16 cellular contexts compared by ENCODE assay signal in the genomic region with DNA sequence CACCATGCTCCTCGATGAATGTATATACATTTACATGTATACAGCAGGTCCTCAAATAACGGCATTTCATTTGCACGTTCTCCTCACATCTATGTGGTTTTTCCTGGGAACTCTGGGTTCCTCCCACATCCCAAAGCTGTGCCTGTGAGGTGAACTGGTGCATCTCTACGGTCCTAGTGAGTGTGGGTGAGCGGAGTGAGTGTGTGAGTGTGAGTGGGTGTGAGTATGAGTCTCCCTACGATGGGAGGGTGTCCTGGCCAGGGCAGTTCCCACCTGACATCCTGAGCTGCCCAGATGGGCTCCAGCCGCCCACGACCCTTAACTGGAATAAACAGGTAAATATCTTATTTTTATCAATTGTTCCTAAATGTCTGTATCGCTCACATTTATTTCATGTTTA. TPM values are rescaled to one million over a fixed set of nuclear protein-coding genes. Genes with fewer than 3 reads are reported as not detected.
DNase-seq lines count a peak whose midpoint lies in the region; ATAC-seq lines count a peak whose summit lies in the region.
"Had no signal": no experiment of that assay in that cellular context is flagged by ENCODE, and none has a peak within 500 bp of the region (broad histone marks: within the 10 kb centered on the region; RNA-seq: fewer than 3 reads in every experiment).

No MANE protein-coding gene starts in this region.

- no peaks in the 10 kb centered on the region for H3K9me3 Mint-ChIP-seq in activated CD4-positive, alpha-beta T cell treated with anti-CD3 and anti-CD28 coated beads, Interleukin-2, amount 10 ng/mL, durations not matched to agents 24 days and 14 days
- no peaks in the 10 kb centered on the region for H3K9me3 Mint-ChIP-seq in activated T-helper 2 cell treated with anti-CD3 and anti-CD28 coated beads, Interferon-gamma antibody, Interleukin-2, Interleukin-4, amounts not matched to agents 10 μg/mL and 5 μg/mL and 100 μg/mL, durations not matched to agents 14 hours and 24 hours and 36 hours
- H3K9me3 Mint-ChIP-seq: CD4-positive, alpha-beta memory T cell; GM23338 had no signal

- DNase-seq in activated CD4-positive, alpha-beta T cell treated with anti-CD3 and anti-CD28 coated beads, Interleukin-2, amount 10 ng/mL, durations not matched to agents 24 days and 14 days, result no peak
- DNase-seq in activated CD4-positive, alpha-beta T cell treated with anti-CD3 and anti-CD28 coated beads, Interleukin-2, amount 50 U/mL, for 48 hours, result no peak
- DNase-seq in activated T-helper 2 cell treated with anti-CD3 and anti-CD28 coated beads, Interferon-gamma antibody, Interleukin-2, Interleukin-4, amounts not matched to agents 10 μg/mL and 5 μg/mL and 100 μg/mL, durations not matched to agents 14 hours and 24 hours and 36 hours (ENCODE audit: low spot score), result no peak
- DNase-seq in left lobe of liver (ENCODE audit: low spot score) (no peak), NCI-H2081 (lab: John Stamatoyannopoulos, UW) (no peak)
- DNase-seq: 8988T; ACHN; C1 segment of cervical spinal cord; CD4-positive, alpha-beta memory T cell; COR-L47; DMS53; DMS79 treated with DMSO at 0.1 percent for 48 hours had no signal

- intact Hi-C loops in activated CD4-positive, alpha-beta T cell treated with anti-CD3 and anti-CD28 coated beads, Interleukin-2, amount 10 ng/mL, durations not matched to agents 24 days and 14 days (cut with micrococcal nuclease), result no loop called here
- intact Hi-C loops in activated T-helper 2 cell treated with anti-CD3 and anti-CD28 coated beads, Interferon-gamma antibody, Interleukin-2, Interleukin-4, amounts not matched to agents 10 μg/mL and 5 μg/mL and 100 μg/mL, durations not matched to agents 14 hours and 24 hours and 36 hours (cut with micrococcal nuclease), result no loop called here

- H3K4me1 Mint-ChIP-seq in activated CD4-positive, alpha-beta T cell treated with anti-CD3 and anti-CD28 coated beads, Interleukin-2, amount 10 ng/mL, durations not matched to agents 24 days and 14 days, result peaks cover 20% of the 10 kb centered on the region
- peaks cover 18% of the 10 kb centered on the region for H3K4me1 Mint-ChIP-seq in activated T-helper 2 cell treated with anti-CD3 and anti-CD28 coated beads, Interferon-gamma antibody, Interleukin-2, Interleukin-4, amounts not matched to agents 10 μg/mL and 5 μg/mL and 100 μg/mL, durations not matched to agents 14 hours and 24 hours and 36 hours (ENCODE audit: low read depth)

- ATAC-seq in left lobe of liver (peak; percentile 27), GM21619 (IDR thresholded peaks at IDR 0.05; ENCODE audit: unreplicated experiment) (no peak), GM21360 (IDR thresholded peaks at IDR 0.05; ENCODE audit: unreplicated experiment) (no peak)
- ATAC-seq: A549, GM23338 had no signal

- no peaks in the 10 kb centered on the region for H3K27me3 Mint-ChIP-seq in activated CD4-positive, alpha-beta T cell treated with anti-CD3 and anti-CD28 coated beads, Interleukin-2, amount 10 ng/mL, durations not matched to agents 24 days and 14 days
- H3K27me3 Mint-ChIP-seq in activated T-helper 2 cell treated with anti-CD3 and anti-CD28 coated beads, Interferon-gamma antibody, Interleukin-2, Interleukin-4, amounts not matched to agents 10 μg/mL and 5 μg/mL and 100 μg/mL, durations not matched to agents 14 hours and 24 hours and 36 hours (ENCODE audit: low read depth), result no peaks in the 10 kb centered on the region
- H3K27me3 Mint-ChIP-seq: CD4-positive, alpha-beta memory T cell had no signal

- H3K4me3 Mint-ChIP-seq in activated CD4-positive, alpha-beta T cell treated with anti-CD3 and anti-CD28 coated beads, Interleukin-2, amount 10 ng/mL, durations not matched to agents 24 days and 14 days, result no peak overlapping the region
- H3K4me3 Mint-ChIP-seq in activated T-helper 2 cell treated with anti-CD3 and anti-CD28 coated beads, Interferon-gamma antibody, Interleukin-2, Interleukin-4, amounts not matched to agents 10 μg/mL and 5 μg/mL and 100 μg/mL, durations not matched to agents 14 hours and 24 hours and 36 hours (ENCODE audit: low read depth), result no peak overlapping the region
- H3K4me3 Mint-ChIP-seq: CD4-positive, alpha-beta memory T cell; GM23338 had no signal

- H3K36me3 Mint-ChIP-seq in activated CD4-positive, alpha-beta T cell treated with anti-CD3 and anti-CD28 coated beads, Interleukin-2, amount 10 ng/mL, durations not matched to agents 24 days and 14 days (ENCODE audit: low read depth), result peaks cover 37% of the 10 kb centered on the region
- peaks cover 48% of the 10 kb centered on the region for H3K36me3 Mint-ChIP-seq in activated T-helper 2 cell treated with anti-CD3 and anti-CD28 coated beads, Interferon-gamma antibody, Interleukin-2, Interleukin-4, amounts not matched to agents 10 μg/mL and 5 μg/mL and 100 μg/mL, durations not matched to agents 14 hours and 24 hours and 36 hours (ENCODE audit: low read depth)

- peak overlapping the region; percentile 42 for H3K27ac Mint-ChIP-seq in activated CD4-positive, alpha-beta T cell treated with anti-CD3 and anti-CD28 coated beads, Interleukin-2, amount 10 ng/mL, durations not matched to agents 24 days and 14 days
- peak overlapping the region; percentile 10 for H3K27ac Mint-ChIP-seq in activated T-helper 2 cell treated with anti-CD3 and anti-CD28 coated beads, Interferon-gamma antibody, Interleukin-2, Interleukin-4, amounts not matched to agents 10 μg/mL and 5 μg/mL and 100 μg/mL, durations not matched to agents 14 hours and 24 hours and 36 hours
- H3K27ac Mint-ChIP-seq: GM23338 had no signal

RNA-seq across cellular contexts. Expression of gene ACSL1, which starts 40.0 kb away (rescaled TPM):
- 38.3 and 41.7 TPM in 2 replicates for total RNA-seq in activated CD4-positive, alpha-beta T cell treated with anti-CD3 and anti-CD28 coated beads, Interleukin-2, amount 10 ng/mL, durations not matched to agents 24 days and 14 days
- 42.7 and 43.0 TPM in 2 replicates for total RNA-seq in activated T-helper 2 cell treated with anti-CD3 and anti-CD28 coated beads, Interferon-gamma antibody, Interleukin-2, Interleukin-4, amounts not matched to agents 10 μg/mL and 5 μg/mL and 100 μg/mL, durations not matched to agents 14 hours and 24 hours and 36 hours
- 818 TPM for total RNA-seq in left lobe of liver

RNA-seq across cellular contexts. Expression of gene CENPU, which starts 51.9 kb away (rescaled TPM):
- total RNA-seq in activated CD4-positive, alpha-beta T cell treated with anti-CD3 and anti-CD28 coated beads, Interleukin-2, amount 10 ng/mL, durations not matched to agents 24 days and 14 days, result 71.7 and 75.5 TPM in 2 replicates
- 60.9 and 74.2 TPM in 2 replicates for total RNA-seq in activated T-helper 2 cell treated with anti-CD3 and anti-CD28 coated beads, Interferon-gamma antibody, Interleukin-2, Interleukin-4, amounts not matched to agents 10 μg/mL and 5 μg/mL and 100 μg/mL, durations not matched to agents 14 hours and 24 hours and 36 hours
- total RNA-seq in left lobe of liver, result 1.6 TPM

Comparison
In these comparisons a context has a peak if more than half of its experiments do, and no peak if none do; other contexts are left out.
1. RNA of gene ACSL1, which starts 40.0 kb away (total RNA-seq): 818 TPM in left lobe of liver (single experiment); 42.7 to 43.0 TPM in activated T-helper 2 cell treated with anti-CD3 and anti-CD28 coated beads, Interferon-gamma antibody, Interleukin-2, Interleukin-4, amounts not matched to agents 10 μg/mL and 5 μg/mL and 100 μg/mL, durations not matched to agents 14 hours and 24 hours and 36 hours and 38.3 to 41.7 TPM in activated CD4-positive, alpha-beta T cell treated with anti-CD3 and anti-CD28 coated beads, Interleukin-2, amount 10 ng/mL, durations not matched to agents 24 days and 14 days; every median in the first group is over 10 times any median in the second.
2. RNA of gene CENPU, which starts 51.9 kb away (total RNA-seq): 60.9 to 74.2 TPM in activated T-helper 2 cell treated with anti-CD3 and anti-CD28 coated beads, Interferon-gamma antibody, Interleukin-2, Interleukin-4, amounts not matched to agents 10 μg/mL and 5 μg/mL and 100 μg/mL, durations not matched to agents 14 hours and 24 hours and 36 hours and 71.7 to 75.5 TPM in activated CD4-positive, alpha-beta T cell treated with anti-CD3 and anti-CD28 coated beads, Interleukin-2, amount 10 ng/mL, durations not matched to agents 24 days and 14 days; 1.6 TPM in left lobe of liver (single experiment); every median in the first group is over 10 times any median in the second.